8 cellular contexts compared by ENCODE assay signal in the genomic region with DNA sequence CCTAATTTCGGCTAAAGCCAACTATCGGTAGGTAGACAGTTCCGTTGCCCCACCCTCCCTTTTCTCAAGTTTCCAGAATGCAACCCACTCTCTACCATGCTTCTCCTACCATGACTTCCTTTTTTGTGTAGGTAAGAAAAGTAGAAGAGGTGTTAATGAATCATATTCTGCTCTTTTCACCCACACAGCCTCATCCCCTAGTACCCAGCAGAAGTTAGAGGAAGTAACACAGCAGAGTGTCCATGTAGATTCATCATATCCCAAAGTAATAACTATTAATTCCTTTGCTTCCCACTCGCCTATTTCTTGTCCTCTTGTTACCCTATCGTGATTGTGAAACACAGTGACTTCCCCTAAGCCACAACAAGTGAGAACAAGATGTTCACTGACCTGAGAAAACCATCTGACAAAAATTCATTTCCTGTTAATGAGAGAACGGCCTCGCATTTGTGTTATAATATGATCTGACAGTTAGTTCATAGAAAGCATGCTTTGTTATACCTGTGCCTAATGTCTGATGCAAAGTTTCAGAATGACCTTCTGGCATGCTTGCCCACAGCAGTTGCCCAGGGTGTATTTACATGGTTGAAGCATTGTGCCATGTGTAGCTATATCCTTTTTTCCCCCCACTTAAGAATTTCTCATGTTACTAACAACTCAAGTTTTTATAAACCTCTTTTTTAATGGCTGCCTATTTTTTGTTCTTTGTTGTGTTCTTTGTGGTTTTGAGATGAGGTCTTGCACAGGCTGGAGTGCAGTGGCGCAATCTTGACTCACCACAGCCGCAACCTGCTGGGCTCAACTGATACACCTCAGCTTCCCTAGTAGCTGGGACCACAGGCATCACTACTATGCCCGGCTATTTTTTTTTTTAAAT.
DNase-seq lines count a peak whose midpoint lies in the region; ATAC-seq and TF ChIP-seq lines count a peak whose summit lies in the region.

No MANE protein-coding gene starts in this region.

- H3K27me3 Mint-ChIP-seq in stimulated activated naive CD8-positive, alpha-beta T cell treated with anti-CD3 and anti-CD28 coated beads, Interleukin-15, amount 100 ng/mL, for 72 hours, result no peaks in the 10 kb centered on the region
- no peaks in the 10 kb centered on the region for H3K27me3 Mint-ChIP-seq in progenitor cell of endocrine pancreas
- H3K27me3 Mint-ChIP-seq in CD14-positive monocyte (ENCODE audit: low read depth in 3 of 3), result peaks cover 0 to 3% (median 0%) of the 10 kb centered on the region in 3 donors

- peak overlapping the region; percentile 79 to 95 for H3K27ac Mint-ChIP-seq in stimulated activated naive CD8-positive, alpha-beta T cell treated with anti-CD3 and anti-CD28 coated beads, Interleukin-15, amount 100 ng/mL, for 72 hours
- H3K27ac Mint-ChIP-seq in progenitor cell of endocrine pancreas, result no peak overlapping the region
- H3K27ac Mint-ChIP-seq in CD14-positive monocyte, result peak overlapping the region in 3 of 7 donors; percentile 7 to 61 (median 58)

- H3K4me3 Mint-ChIP-seq in stimulated activated naive CD8-positive, alpha-beta T cell treated with anti-CD3 and anti-CD28 coated beads, Interleukin-15, amount 100 ng/mL, for 72 hours, result peak overlapping the region; percentile 61 to 74
- H3K4me3 Mint-ChIP-seq in progenitor cell of endocrine pancreas (ENCODE audit: low read depth) (no peak overlapping the region), CD14-positive monocyte (peak overlapping the region in 1 of 2 donors; percentile 54)

- peaks cover 3% of the 10 kb centered on the region for H3K36me3 Mint-ChIP-seq in progenitor cell of endocrine pancreas (ENCODE audit: insufficient read depth)
- peaks cover 25 to 26% of the 10 kb centered on the region in 2 donors for H3K36me3 Mint-ChIP-seq in CD14-positive monocyte

- ATAC-seq in left lung, result peak; percentile 80
- ATAC-seq in stimulated activated naive CD8-positive, alpha-beta T cell treated with anti-CD3 and anti-CD28 coated beads, Interleukin-15, amount 100 ng/mL, for 72 hours, result peak; percentile 95

- H3K9me3 ChIP-seq in left lung, result no peaks in the 10 kb centered on the region

- intact Hi-C loops in left lung (cut with DNase I), result no loop called here
- intact Hi-C loops in CD14-positive monocyte (cut with micrococcal nuclease), result no loop called here

- no peaks in the 10 kb centered on the region for H3K9me3 Mint-ChIP-seq in stimulated activated naive CD8-positive, alpha-beta T cell treated with anti-CD3 and anti-CD28 coated beads, Interleukin-15, amount 100 ng/mL, for 72 hours
- H3K9me3 Mint-ChIP-seq in progenitor cell of endocrine pancreas (ENCODE audit: low read depth), result no peaks in the 10 kb centered on the region
- H3K9me3 Mint-ChIP-seq in CD14-positive monocyte, result peaks cover 0 to 7% (median 3%) of the 10 kb centered on the region in 7 donors

- H3K4me3 ChIP-seq in NB4 (ENCODE audit: low read depth, low read length) (peak overlapping the region; percentile 14), left lung (no peak overlapping the region)

- DNase-seq in GM10248 (ENCODE audit: extremely low spot score) (peak; percentile 35), HCEC 1CT (peak; percentile 74), NB4 (ENCODE audit: low read depth) (peak; percentile 74), left lung (peak in 1 of 2 donors; percentile 48), progenitor cell of endocrine pancreas (ENCODE audit: low spot score, unreplicated experiment) (no peak), CD14-positive monocyte (ENCODE audit: low spot score) (no peak)
- DNase-seq in activated T-helper 1 cell treated with anti-CD3 and anti-CD28 coated beads, Interleukin-2, amount 50 U/mL, for 16 hours (ENCODE audit: low read depth in 1 of 2, low spot score in 1 of 2), result peak; percentile 28 to 31
- DNase-seq in stimulated activated naive CD8-positive, alpha-beta T cell treated with anti-CD3 and anti-CD28 coated beads, Interleukin-15, amount 100 ng/mL, for 72 hours, result peak; percentile 56 to 77

- H3K36me3 ChIP-seq in left lung, result peaks cover 0 to 25% of the 10 kb centered on the region in 2 donors

- H3K27me3 ChIP-seq in left lung, result no peaks in the 10 kb centered on the region

- H3K4me1 Mint-ChIP-seq in stimulated activated naive CD8-positive, alpha-beta T cell treated with anti-CD3 and anti-CD28 coated beads, Interleukin-15, amount 100 ng/mL, for 72 hours, result peaks cover 43% of the 10 kb centered on the region
- H3K4me1 Mint-ChIP-seq in progenitor cell of endocrine pancreas (ENCODE audit: low read depth) (no peaks in the 10 kb centered on the region), CD14-positive monocyte (peaks cover 21% of the 10 kb centered on the region)

- CTCF ChIA-PET in GM10248 (lab: Yijun Ruan, JAX), result interaction anchor here (0.9 to 1.9 kb wide), 4 partner anchors 12 to 49 kb away, joined by 3 to 8 read pairs (median 3); no protein-coding TSS in a partner anchor

- H3K27ac ChIP-seq in left lung, result peak overlapping the region in 1 of 2 donors; percentile 63

- TF ChIP-seq POLR2A in NB4 (IDR thresholded peaks at IDR 0.05; ENCODE audit: extremely low read depth, insufficient read length), result no peak

- H3K4me1 ChIP-seq in left lung, result peaks cover 5 to 30% of the 10 kb centered on the region in 2 donors

- no peak for TF ChIP-seq CTCF in GM10248 (IDR thresholded peaks at IDR 0.05; ENCODE audit: control extremely low read depth, extremely low read depth, low read depth, missing control alignments)
- no peak for TF ChIP-seq CTCF in NB4 (IDR thresholded peaks at IDR 0.05; ENCODE audit: low read depth, low read length)
- TF ChIP-seq CTCF in left lung (IDR thresholded peaks at IDR 0.05), result no peak
- no peak for TF ChIP-seq CTCF in progenitor cell of endocrine pancreas (IDR thresholded peaks at IDR 0.05; ENCODE audit: unreplicated experiment)
- TF ChIP-seq CTCF in CD14-positive monocyte (IDR thresholded peaks at IDR 0.05), result no peak

- POLR2A ChIA-PET in GM10248 (lab: Yijun Ruan, JAX), result no interaction called here

Comparison
In these comparisons a context has a peak if more than half of its experiments do, and no peak if none do; other contexts are left out.
1. DNase-seq: peak in GM10248 (single experiment), HCEC 1CT (single experiment), NB4 (single experiment), activated T-helper 1 cell treated with anti-CD3 and anti-CD28 coated beads, Interleukin-2, amount 50 U/mL, for 16 hours (2 of 2) and stimulated activated naive CD8-positive, alpha-beta T cell treated with anti-CD3 and anti-CD28 coated beads, Interleukin-15, amount 100 ng/mL, for 72 hours (2 of 2); none in progenitor cell of endocrine pancreas (single experiment) and CD14-positive monocyte (single experiment).